ENCODE assay signal across 10 cellular contexts in the genomic region with DNA sequence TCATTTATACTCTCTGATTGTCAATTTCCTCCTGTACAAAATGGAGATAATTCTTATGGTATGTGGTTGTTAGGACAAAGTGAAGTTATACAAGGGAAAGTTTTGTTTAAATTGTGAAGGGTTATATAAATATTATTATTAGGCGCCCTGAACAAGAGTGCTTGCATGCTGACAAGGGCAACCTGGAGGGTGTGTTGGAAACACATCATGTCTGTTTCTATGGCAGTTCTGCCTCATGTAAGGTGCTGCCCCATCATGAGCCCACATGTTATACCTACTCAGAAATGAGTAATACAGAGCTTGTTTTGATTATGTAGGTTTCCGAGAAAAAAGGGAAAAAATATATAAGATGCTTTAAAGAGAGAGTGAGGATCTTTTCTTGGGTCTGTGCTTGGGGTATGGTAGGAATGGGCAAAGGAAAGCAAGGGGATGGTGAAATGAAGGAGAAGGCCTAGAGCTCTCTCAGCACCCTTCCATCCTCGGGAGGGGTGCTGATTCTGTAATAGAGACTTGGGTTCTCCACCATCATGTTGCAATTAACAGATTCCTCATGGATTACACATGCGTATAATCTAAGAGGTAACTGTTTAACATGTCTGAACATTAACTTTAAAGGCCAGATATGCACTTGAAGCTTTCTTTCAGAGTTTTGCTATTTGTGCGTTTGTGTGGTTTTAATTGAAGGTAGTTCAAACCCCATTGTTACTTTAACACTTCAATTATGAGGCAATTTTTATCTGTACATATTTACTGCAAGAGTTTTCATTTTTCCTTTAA. TPM values are rescaled to one million over a fixed set of nuclear protein-coding genes. Genes with fewer than 3 reads are reported as not detected.
DNase-seq lines count a peak whose midpoint lies in the region; ATAC-seq, FAIRE-seq and TF ChIP-seq lines count a peak whose summit lies in the region.
"Not testable (repeated sequence)": the region's sequence is repeated elsewhere in the genome, so short reads cannot be mapped to it uniquely, and the experiment has no call there.
"Had no signal": no experiment of that assay in that cellular context is flagged by ENCODE, and none has a peak within 500 bp of the region (broad histone marks: within the 10 kb centered on the region; RNA-seq: fewer than 3 reads in every experiment).

No MANE protein-coding gene starts in this region.

- TF ChIP-seq CTCF in KMS-11 (conservative IDR thresholded peaks at IDR 0.05; ENCODE audit: low read depth, low read length); mammary epithelial cell (conservative IDR thresholded peaks at IDR 0.05 in 1 of 2, IDR thresholded peaks at IDR 0.05 in 1 of 2; ENCODE audit: extremely low read depth in 1 of 2, insufficient read depth in 1 of 2, low read depth in 1 of 2, low read length in 2 of 2); keratinocyte (optimal IDR thresholded peaks at IDR 0.05 in 1 of 3, IDR thresholded peaks at IDR 0.05 in 1 of 3, conservative IDR thresholded peaks at IDR 0.05 in 1 of 3; ENCODE audit: extremely low read depth in 1 of 3, insufficient read depth in 2 of 3, low read length in 3 of 3): not testable (repeated sequence)

- H3K36me3 Mint-ChIP-seq in activated CD4-positive, alpha-beta memory T cell treated with anti-CD3 and anti-CD28 coated beads for 36 hours; stimulated activated effector memory CD8-positive, alpha-beta T cell treated with anti-CD3 and anti-CD28 coated beads, Interleukin-12 subunit alpha, Interleukin-12 subunit beta, amount 100 ng/mL, for 72 hours: not testable (repeated sequence)

- not testable (repeated sequence) for H3K27ac Mint-ChIP-seq in activated CD4-positive, alpha-beta memory T cell treated with anti-CD3 and anti-CD28 coated beads for 36 hours
- peak overlapping the region; percentile 83 for H3K27ac Mint-ChIP-seq in stimulated activated effector memory CD8-positive, alpha-beta T cell treated with anti-CD3 and anti-CD28 coated beads, Interleukin-12 subunit alpha, Interleukin-12 subunit beta, amount 100 ng/mL, for 72 hours

- not testable (repeated sequence) for H2AFZ ChIP-seq in KMS-11 (ENCODE audit: low read depth); keratinocyte (ENCODE audit: control insufficient read depth, low read length)
- peak overlapping the region; percentile 26 for H2AFZ ChIP-seq in mammary epithelial cell (ENCODE audit: low read depth, low read length)

- peaks cover 27% of the 10 kb centered on the region for H3K4me1 ChIP-seq in KMS-11 (ENCODE audit: low read depth, poor library complexity, severe bottlenecking)
- peaks cover 11% of the 10 kb centered on the region for H3K4me1 ChIP-seq in mammary epithelial cell (ENCODE audit: insufficient read depth, low read length)
- peaks cover 13% of the 10 kb centered on the region for H3K4me1 ChIP-seq in keratinocyte (ENCODE audit: control insufficient read depth, extremely low read depth, insufficient read depth, low read length)

- H3K27me3 ChIP-seq in KMS-11 (ENCODE audit: insufficient read depth, low read depth); mammary epithelial cell (ENCODE audit: insufficient read depth, low read length); keratinocyte (ENCODE audit: control insufficient read depth, extremely low read depth, insufficient read depth, low read length): not testable (repeated sequence)

- dilution Hi-C loops in mammary epithelial cell (cut with HindIII; ENCODE audit: low sequenced_read_pairs); keratinocyte (cut with MboI; ENCODE audit: extremely low pct_ligation_motif_present, low sequenced_read_pairs): not testable (repeated sequence)

- H3K4me1 Mint-ChIP-seq in activated CD4-positive, alpha-beta memory T cell treated with anti-CD3 and anti-CD28 coated beads for 36 hours (ENCODE audit: low read depth), result peaks cover 20% of the 10 kb centered on the region
- peaks cover 21% of the 10 kb centered on the region for H3K4me1 Mint-ChIP-seq in stimulated activated effector memory CD8-positive, alpha-beta T cell treated with anti-CD3 and anti-CD28 coated beads, Interleukin-12 subunit alpha, Interleukin-12 subunit beta, amount 100 ng/mL, for 72 hours

- not testable (repeated sequence) for H3K4me3 Mint-ChIP-seq in activated CD4-positive, alpha-beta memory T cell treated with anti-CD3 and anti-CD28 coated beads for 36 hours; stimulated activated effector memory CD8-positive, alpha-beta T cell treated with anti-CD3 and anti-CD28 coated beads, Interleukin-12 subunit alpha, Interleukin-12 subunit beta, amount 100 ng/mL, for 72 hours

- peak; percentile 88 for ATAC-seq in stimulated activated effector memory CD8-positive, alpha-beta T cell treated with anti-CD3 and anti-CD28 coated beads, Interleukin-12 subunit alpha, Interleukin-12 subunit beta, amount 100 ng/mL, for 72 hours

- not testable (repeated sequence) for H3K9me3 Mint-ChIP-seq in activated CD4-positive, alpha-beta memory T cell treated with anti-CD3 and anti-CD28 coated beads for 36 hours; stimulated activated effector memory CD8-positive, alpha-beta T cell treated with anti-CD3 and anti-CD28 coated beads, Interleukin-12 subunit alpha, Interleukin-12 subunit beta, amount 100 ng/mL, for 72 hours

- WGBS in mammary epithelial cell (ENCODE audit: low coverage, missing lambda C conversion rate), result 46% methylated on average over 2 of the region's 5 CpGs

- intact Hi-C loops in activated CD4-positive, alpha-beta memory T cell treated with anti-CD3 and anti-CD28 coated beads for 36 hours (cut with micrococcal nuclease), result loop anchor here (5.0 kb wide), 1 partner anchor 112 kb away; no protein-coding TSS in a partner anchor
- intact Hi-C loops in mammary epithelial cell (cut with micrococcal nuclease), result not testable (repeated sequence)

- not testable (repeated sequence) for H3K36me3 ChIP-seq in KMS-11 (ENCODE audit: insufficient read depth); mammary epithelial cell (ENCODE audit: insufficient read depth, low read length); keratinocyte (ENCODE audit: control insufficient read depth in 2 of 2, extremely low read depth in 1 of 2, insufficient read depth in 2 of 2, low read length in 2 of 2)

- CTCF ChIA-PET in activated CD4-positive, alpha-beta memory T cell treated with anti-CD3 and anti-CD28 coated beads for 36 hours (lab: Charles Lee); mammary epithelial cell (lab: Charles Lee; ENCODE audit: low non-redundant PET): not testable (repeated sequence)

- POLR2A ChIA-PET in activated CD4-positive, alpha-beta memory T cell treated with anti-CD3 and anti-CD28 coated beads for 36 hours (lab: Charles Lee), result not testable (repeated sequence)

- not testable (repeated sequence) for H3K9me3 ChIP-seq in mammary epithelial cell (replicated peaks; ENCODE audit: insufficient read depth, low read length); keratinocyte (ENCODE audit: control insufficient read depth, low read depth, low read length)

- H3K9me1 ChIP-seq in keratinocyte (ENCODE audit: control insufficient read depth, extremely low read depth, insufficient read depth, low read length), result not testable (repeated sequence)

- not testable (repeated sequence) for H3K27me3 Mint-ChIP-seq in activated CD4-positive, alpha-beta memory T cell treated with anti-CD3 and anti-CD28 coated beads for 36 hours

- not testable (repeated sequence) for H3K4me3 ChIP-seq in KMS-11 (IDR thresholded peaks at IDR 0.05; ENCODE audit: insufficient read depth, low read depth, low read length); mammary epithelial cell (replicated peaks in 1 of 3; ENCODE audit: insufficient read depth in 1 of 3, low read depth in 2 of 3, low read length in 3 of 3); keratinocyte (ENCODE audit: control insufficient read depth in 2 of 3, extremely low read depth in 1 of 3, insufficient read depth in 2 of 3, low read depth in 1 of 3, low read length in 3 of 3)

- not testable (repeated sequence) for H3K79me2 ChIP-seq in KMS-11 (ENCODE audit: insufficient read depth, low read depth); mammary epithelial cell (ENCODE audit: insufficient read depth, low read length); keratinocyte (ENCODE audit: control insufficient read depth, insufficient read depth, low read length)

- not testable (repeated sequence) for H3K27ac ChIP-seq in KMS-11
- H3K27ac ChIP-seq in mammary epithelial cell (ENCODE audit: insufficient read depth, low read depth, low read length) (peak overlapping the region; percentile 93), keratinocyte (ENCODE audit: control insufficient read depth, insufficient read depth, low read length) (peak overlapping the region; percentile 83)

- FAIRE-seq in GM18507 (lab: Jason Lieb, UNC) (peak; percentile 49), keratinocyte (lab: Jason Lieb, UNC) (peak; percentile 68)

- H4K20me1 ChIP-seq in KMS-11 (ENCODE audit: insufficient read depth); mammary epithelial cell (ENCODE audit: insufficient read depth, low read length); keratinocyte (ENCODE audit: control insufficient read depth, extremely low read depth, insufficient read depth, low read length): not testable (repeated sequence)

- not testable (repeated sequence) for DNase-seq in GM18507 (ENCODE audit: extremely low spot score, insufficient read length, low read depth); stimulated activated effector memory CD8-positive, alpha-beta T cell treated with anti-CD3 and anti-CD28 coated beads, Interleukin-12 subunit alpha, Interleukin-12 subunit beta, amount 100 ng/mL, for 72 hours (ENCODE audit: low spot score in 2 of 2)
- DNase-seq in activated CD4-positive, alpha-beta memory T cell treated with anti-CD3 and anti-CD28 coated beads for 36 hours, result peak; percentile 55
- peak; percentile 8 for DNase-seq in activated naive CD4-positive, alpha-beta T cell treated with Interleukin-2 at 50 U/mL for 16 hours
- peak; percentile 56 for DNase-seq in mammary epithelial cell
- DNase-seq in keratinocyte (ENCODE audit: low read depth, low spot score), result peak; percentile 13

- BruUV-seq in mammary epithelial cell (replicated peaks; lab: Mats Ljungman, UMichigan), result TSS peak; percentile 37

- H3K9ac ChIP-seq in KMS-11, result not testable (repeated sequence)
- peak overlapping the region; percentile 70 for H3K9ac ChIP-seq in mammary epithelial cell (ENCODE audit: insufficient read depth, low read length)
- H3K9ac ChIP-seq in keratinocyte (ENCODE audit: control insufficient read depth, extremely low read depth, insufficient read depth, low read length), result peak overlapping the region; percentile 33

- H3K4me2 ChIP-seq in KMS-11, result peak overlapping the region; percentile 22
- peak overlapping the region; percentile 60 for H3K4me2 ChIP-seq in mammary epithelial cell (ENCODE audit: insufficient read depth, low read depth, low read length)
- peak overlapping the region; percentile 22 for H3K4me2 ChIP-seq in keratinocyte (ENCODE audit: control insufficient read depth, extremely low read depth, insufficient read depth, low read depth, low read length)

- in situ Hi-C loops in mammary epithelial cell (cut with MboI; ENCODE audit: low sequenced_read_pairs in 2 of 2), result not testable (repeated sequence)

RNA-seq across cellular contexts. Expression of gene CCDC146, which starts 33.4 kb away (rescaled TPM):
- total RNA-seq in activated CD4-positive, alpha-beta memory T cell treated with anti-CD3 and anti-CD28 coated beads for 36 hours, result 1 to 10 TPM; 1.0 to 1.8 TPM
- total RNA-seq in mammary epithelial cell, result 1 to 10 TPM; 1.2 to 2.3 TPM
- polyA plus RNA-seq in mammary epithelial cell, result 0.48 TPM
- polyA minus RNA-seq in mammary epithelial cell, result not detected
- 3.0 to 5.7 TPM (median 5.2 TPM) in 3 replicates for polyA plus RNA-seq in keratinocyte
- polyA plus RNA-seq in keratinocyte (2011; ENCODE audit: low read depth), result 20.4 TPM
- polyA plus RNA-seq in keratinocyte (2011; cell fraction: cytosol; rRNA removed), result 1.7 and 2.6 TPM in 2 replicates
- 19.9 and 20.4 TPM in 2 replicates for polyA plus RNA-seq in keratinocyte (2011; cell fraction: nucleus; rRNA removed)
- polyA plus RNA-seq in keratinocyte (2012; ENCODE audit: low replicate concordance), result 1.3 and 8.8 TPM in 2 replicates
- 0.26 to 6.6 TPM (median 2.5 TPM) in 3 replicates for polyA minus RNA-seq in keratinocyte
- not detected for polyA minus RNA-seq in keratinocyte (2011; cell fraction: cytosol; rRNA and poly(A)+ RNA removed)
- 4.2 and 9.8 TPM in 2 replicates for polyA minus RNA-seq in keratinocyte (2011; cell fraction: nucleus; rRNA and poly(A)+ RNA removed)
- total RNA-seq: HT-29 had no signal

RNA-seq across cellular contexts. Expression of gene FGL2, which starts 43.8 kb away (rescaled TPM):
- under 1 TPM; 0.55 to 0.65 TPM for total RNA-seq in activated CD4-positive, alpha-beta memory T cell treated with anti-CD3 and anti-CD28 coated beads for 36 hours
- total RNA-seq in mammary epithelial cell, result under 1 TPM in 1 of 2 donors, not detected in 1; under 0.01 TPM
- polyA plus RNA-seq in mammary epithelial cell (0.03 TPM), keratinocyte (0.01 to 0.05 TPM in 2 of 3 replicates, not detected in the other)
- polyA minus RNA-seq in mammary epithelial cell (not detected), keratinocyte (not detected in 3 replicates)
- not detected for polyA plus RNA-seq in keratinocyte (2011; ENCODE audit: low read depth)
- not detected in 2 replicates for polyA plus RNA-seq in keratinocyte (2011; cell fraction: cytosol; rRNA removed)
- not detected in 2 replicates for polyA plus RNA-seq in keratinocyte (2011; cell fraction: nucleus; rRNA removed)
- 0.02 and 0.44 TPM in 2 replicates for polyA plus RNA-seq in keratinocyte (2012; ENCODE audit: low replicate concordance)
- polyA minus RNA-seq in keratinocyte (2011; cell fraction: cytosol; rRNA and poly(A)+ RNA removed), result not detected
- not detected in 2 replicates for polyA minus RNA-seq in keratinocyte (2011; cell fraction: nucleus; rRNA and poly(A)+ RNA removed)
- total RNA-seq: GM23338, HT-29, PC-9 had no signal
- polyA plus RNA-seq: GM23338 had no signal
